22 cellular contexts compared by ENCODE assay signal in genomic region chr18:32244863-32245262, GRCh38. TPM values are rescaled to one million over a fixed set of nuclear protein-coding genes. Genes with fewer than 3 reads are reported as not detected.
"Had no signal": no experiment of that assay in that cellular context is flagged by ENCODE, and none has a peak within 500 bp of the region (broad histone marks: within the 10 kb centered on the region; RNA-seq: fewer than 3 reads in every experiment).

No MANE protein-coding gene starts in this region.

- DNase-seq: KBM-7, MV-4-11, NCI-H1048, NCI-H1105, NCI-H1417, NCI-H1436 treated with DMSO at 0.1 percent for 48 hours, NCI-H187, NCI-H2029, NCI-H2081 treated with DMSO at 0.1 percent for 48 hours, NCI-H2171, NCI-H226, NCI-H446, NCI-H510A, NCI-H524 treated with DMSO at 0.1 percent for 48 hours, NCI-H774, Right ventricle myocardium superior, RPMI8226, SIG-M5 had no signal

- H3K27ac ChIP-seq: HL-60, SJSA1 had no signal

- H3K9me3 ChIP-seq: SJSA1 had no signal

- H3K4me3 ChIP-seq: SJSA1 had no signal

- H3K36me3 ChIP-seq: SJSA1 had no signal

- H3K4me1 ChIP-seq: SJSA1 had no signal

RNA-seq across cellular contexts. Expression of gene MEP1B, which starts 55.0 kb away (rescaled TPM):
- total RNA-seq: LHCN-M2, MCF 10A, Right ventricle myocardium superior, SJSA1 had no signal
